In genomic region chr9:123355761-123356520, GRCh38 we compare ENCODE assay signal across 14 cellular contexts. TPM values are rescaled to one million over a fixed set of nuclear protein-coding genes. Genes with fewer than 3 reads are reported as not detected.
DNase-seq lines count a peak whose midpoint lies in the region; ATAC-seq and TF ChIP-seq lines count a peak whose summit lies in the region.
"Had no signal": no experiment of that assay in that cellular context is flagged by ENCODE, and none has a peak within 500 bp of the region (broad histone marks: within the 10 kb centered on the region; RNA-seq: fewer than 3 reads in every experiment).

Gene CRB2, plus strand, starts transcription at chr9:123356197. Its CDS starts 64 bp downstream, at chr9:123356261.

- H3K36me3 ChIP-seq in SJCRH30, result no peaks in the 10 kb centered on the region
- no peaks in the 10 kb centered on the region for H3K36me3 ChIP-seq in adrenal gland (replicated peaks in 1 of 2)

- POLR2A ChIA-PET in HEK293T (lab: Yijun Ruan, JAX), result interaction anchor here (1.2 kb wide), 1 partner anchor 20 kb away, joined by 4 read pairs; no protein-coding TSS in a partner anchor

- H3K27ac ChIP-seq in SJCRH30 (no peak within 1 kb of the TSS), adrenal gland (no peak within 1 kb of the TSS)
- H3K27ac ChIP-seq: parathyroid adenoma, testis had no signal

- peaks cover 9% of the 10 kb centered on the region for H3K27me3 ChIP-seq in SJCRH30
- H3K27me3 ChIP-seq in adrenal gland, result peaks cover 23% of the 10 kb centered on the region
- H3K27me3 ChIP-seq: testis had no signal

- 61 to 76% (median 69%) methylated on average over 2 to 21 of the region's 21 CpGs for WGBS in adrenal gland, 4 donors

- intact Hi-C loops in head of caudate nucleus (cut with DNase I), result no loop called here
- intact Hi-C loops in adrenal gland (cut with DNase I), result no loop called here

- no peak within 1 kb of the TSS for H3K4me3 ChIP-seq in SJCRH30
- no peak within 1 kb of the TSS for H3K4me3 ChIP-seq in adrenal gland
- H3K4me3 ChIP-seq: testis had no signal

- TF ChIP-seq POLR2A in adrenal gland (IDR thresholded peaks at IDR 0.05), result no peak

- ATAC-seq in GM21619 (IDR thresholded peaks at IDR 0.05; ENCODE audit: unreplicated experiment), result no peak

- DNase-seq in HEK293T (ENCODE audit: extremely low spot score) (peak; percentile 26), SJCRH30 (peak; percentile 69 to 71), head of caudate nucleus (peak in 36 of 42 donors; percentile 30 to 87 (median 60)), occipital lobe (lab: John Stamatoyannopoulos, UW) (peak; percentile 18), adrenal gland (no peak), middle frontal gyrus (ENCODE audit: extremely low spot score, low spot score) (no peak)
- DNase-seq in activated CD8-positive, alpha-beta memory T cell treated with anti-CD3 and anti-CD28 coated beads, Interleukin-2, amount 50 U/mL, for 4 hours, result no peak
- DNase-seq: effector CD8-positive, alpha-beta T cell; immature natural killer cell; NCI-H2107; testis had no signal

- H3K9me3 ChIP-seq in SJCRH30 (replicated peaks) (no peaks in the 10 kb centered on the region), adrenal gland (replicated peaks in 1 of 3) (no peaks in the 10 kb centered on the region)
- H3K9me3 ChIP-seq: testis had no signal

- no peak for TF ChIP-seq CTCF in adrenal gland (IDR thresholded peaks at IDR 0.05)

- H3K4me1 ChIP-seq in SJCRH30 (peaks cover 18% of the 10 kb centered on the region), adrenal gland (replicated peaks in 1 of 2) (no peaks in the 10 kb centered on the region)
- H3K4me1 ChIP-seq: parathyroid adenoma had no signal

- CTCF ChIA-PET in HEK293T (lab: Yijun Ruan, JAX), result interaction anchor here (0.6 to 3.2 kb wide), 3 partner anchors 29 to 489 kb away, joined by 3 to 20 read pairs (median 4); no protein-coding TSS in a partner anchor

TF ChIP-seq in HEK293T, 16 proteins besides CTCF, POLR2A, EP300 and RAD21:
- TF ChIP-seq SUZ12 (IDR thresholded peaks at IDR 0.05) (no peak), L3MBTL2 (conservative IDR thresholded peaks at IDR 0.05) (no peak), HDGF (IDR thresholded peaks at IDR 0.05; ENCODE audit: borderline replicate concordance) (no peak), TARDBP (IDR thresholded peaks at IDR 0.05) (no peak), FOXA1 (IDR thresholded peaks at IDR 0.05) (no peak), CTBP1 (IDR thresholded peaks at IDR 0.05; ENCODE audit: borderline replicate concordance) (no peak)

RNA-seq across cellular contexts. Expression of gene CRB2, which starts in this region (rescaled TPM):
- 0.08 TPM in 1 of 2 replicates, not detected in the other for total RNA-seq in SJCRH30 (2014; rRNA removed; shearing (Covaris generic))
- total RNA-seq in occipital lobe (5.3 TPM), adrenal gland (under 1 TPM in 5 of 8 donors, not detected in 3; under 0.01 to 0.24 (median 0.07) TPM)
- polyA plus RNA-seq in adrenal gland, result under 1 TPM; 0.03 to 0.13 (median 0.08) TPM
- total RNA-seq: HT1080 had no signal

Comparison
In these comparisons a context has a peak if more than half of its experiments do, and no peak if none do; other contexts are left out.
1. Peak in DNase-seq in SJCRH30; RNA of the gene not detected or under 1 TPM.
2. DNase-seq: peak in HEK293T (single experiment), head of caudate nucleus (36 of 42) and occipital lobe (single experiment); none in adrenal gland (0 of 7), activated CD8-positive, alpha-beta memory T cell treated with anti-CD3 and anti-CD28 coated beads, Interleukin-2, amount 50 U/mL, for 4 hours (single experiment) and middle frontal gyrus (single experiment).